Comparison of ENCODE assay signal across 1 cellular context in genomic region chr19:43774103-43774939, GRCh38.
TF ChIP-seq lines count a peak whose summit lies in the region.

No MANE protein-coding gene starts in this region.

TF ChIP-seq in HepG2, 621 proteins besides CTCF, POLR2A, EP300 and RAD21 (continued from another document and continues in another):
- TF ChIP-seq MLX (CRISPR knock-in tag; IDR thresholded peaks at IDR 0.05) (no peak), ZNF280B (CRISPR knock-in tag; IDR thresholded peaks at IDR 0.05; ENCODE audit: borderline replicate concordance) (no peak), HOMEZ (CRISPR knock-in tag; IDR thresholded peaks at IDR 0.05; ENCODE audit: low read depth) (no peak), HBP1 (CRISPR knock-in tag; IDR thresholded peaks at IDR 0.05; ENCODE audit: low read depth) (no peak), GTF3A (CRISPR knock-in tag; conservative IDR thresholded peaks at IDR 0.05) (no peak), ZMYM2 (CRISPR knock-in tag; IDR thresholded peaks at IDR 0.05) (no peak), ZNF891 (CRISPR knock-in tag; IDR thresholded peaks at IDR 0.05) (no peak), ZNF501 (CRISPR knock-in tag; IDR thresholded peaks at IDR 0.05) (peak; percentile 48), ZNF10 (CRISPR knock-in tag; IDR thresholded peaks at IDR 0.05; ENCODE audit: borderline replicate concordance, low read depth) (no peak), REST (IDR thresholded peaks at IDR 0.05; ENCODE audit: borderline replicate concordance in 1 of 2, low read depth in 1 of 2, low read length in 2 of 2) (no peak), ARNT (IDR thresholded peaks at IDR 0.05) (no peak), ETS1 (CRISPR knock-in tag; IDR thresholded peaks at IDR 0.05) (no peak), ARHGAP35 (CRISPR knock-in tag; IDR thresholded peaks at IDR 0.05; ENCODE audit: borderline replicate concordance) (peak; percentile 39; the same call in 1 of the 2 replicates), TFDP2 (CRISPR knock-in tag; IDR thresholded peaks at IDR 0.05) (0 out of 2 replicates have a peak, but pooled peaks have one; percentile 34), KDM5B (CRISPR knock-in tag; IDR thresholded peaks at IDR 0.05; ENCODE audit: borderline replicate concordance) (peak; percentile 37; the same call in 1 of the 2 replicates), GPN1 (CRISPR knock-in tag; IDR thresholded peaks at IDR 0.05; ENCODE audit: borderline replicate concordance) (no peak), ZNF263 (CRISPR knock-in tag; IDR thresholded peaks at IDR 0.05) (no peak), SYNCRIP (IDR thresholded peaks at IDR 0.05; ENCODE audit: insufficient read depth, low read depth, low read length) (no peak), USF2 (IDR thresholded peaks at IDR 0.05; ENCODE audit: low read depth, low read length) (no peak), USF2 (CRISPR knock-in tag; IDR thresholded peaks at IDR 0.05; ENCODE audit: borderline replicate concordance) (no peak), STAT6 (CRISPR knock-in tag; IDR thresholded peaks at IDR 0.05; ENCODE audit: borderline replicate concordance) (no peak), ZNF761 (CRISPR knock-in tag; conservative IDR thresholded peaks at IDR 0.05) (0 out of 2 replicates have a peak, but pooled peaks have one; percentile 74), SRY (CRISPR knock-in tag; IDR thresholded peaks at IDR 0.05) (no peak), HNF1A (IDR thresholded peaks at IDR 0.05; ENCODE audit: low read depth) (no peak), HNF1A (CRISPR knock-in tag; IDR thresholded peaks at IDR 0.05; ENCODE audit: borderline replicate concordance) (0 out of 2 replicates have a peak, but pooled peaks have one; percentile 27), BCL6 (CRISPR knock-in tag; IDR thresholded peaks at IDR 0.05) (peak; percentile 25; the same call in 1 of the 2 replicates), SMARCC2 (IDR thresholded peaks at IDR 0.05) (no peak), PCBP1 (IDR thresholded peaks at IDR 0.05; ENCODE audit: borderline replicate concordance, low read depth, low read length) (no peak)
